Comparison of ENCODE assay signal across 8 cellular contexts in the genomic region with DNA sequence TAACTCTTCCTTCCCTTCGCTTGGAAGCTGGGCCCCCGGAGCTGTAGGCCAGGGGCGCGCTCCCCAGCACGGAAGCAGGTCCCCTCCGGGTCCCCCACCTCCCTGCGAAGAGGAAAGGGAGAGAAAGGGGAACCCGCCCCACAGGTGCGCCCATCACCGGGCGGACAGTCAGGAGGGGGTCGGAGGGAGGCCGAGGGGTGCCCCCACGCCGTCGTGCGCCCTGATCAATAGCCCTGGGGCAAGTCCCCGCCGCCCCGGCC.
DNase-seq lines count a peak whose midpoint lies in the region; ATAC-seq and TF ChIP-seq lines count a peak whose summit lies in the region.

No MANE protein-coding gene starts in this region.

- H3K9me3 Mint-ChIP-seq in central memory CD8-positive, alpha-beta T cell: no peaks in the 10 kb centered on the region

- H3K27ac Mint-ChIP-seq in central memory CD8-positive, alpha-beta T cell (ENCODE audit: low read depth): no peak overlapping the region

- ATAC-seq in HG03175 (IDR thresholded peaks at IDR 0.05; ENCODE audit: unreplicated experiment): peak; percentile 5
- no peak for ATAC-seq in central memory CD8-positive, alpha-beta T cell (replicated peaks; ENCODE audit: extremely low read depth, poor library complexity, severe bottlenecking)

- H3K36me3 ChIP-seq in muscle layer of duodenum (ENCODE audit: control insufficient read depth in 1 of 2, insufficient read depth in 2 of 2, low read length in 2 of 2): no peaks in the 10 kb centered on the region

- TF ChIP-seq CTCF in AG09309 (IDR thresholded peaks at IDR 0.05; ENCODE audit: control insufficient read depth, insufficient read depth, low read depth, low read length, missing control alignments): no peak

- peak overlapping the region; percentile 16 for H3K27ac ChIP-seq in muscle layer of duodenum (ENCODE audit: low read length)

- H3K4me3 Mint-ChIP-seq in central memory CD8-positive, alpha-beta T cell: peak overlapping the region; percentile 68

- peak overlapping the region; percentile 85 for H3K4me3 ChIP-seq in AG09309 (ENCODE audit: control insufficient read depth, low read depth, low read length)
- peak overlapping the region; percentile 59 to 82 for H3K4me3 ChIP-seq in muscle layer of duodenum (ENCODE audit: low read depth in 1 of 2, low read length in 2 of 2)

- H3K36me3 Mint-ChIP-seq in central memory CD8-positive, alpha-beta T cell (ENCODE audit: insufficient read depth): no peaks in the 10 kb centered on the region

- H3K4me1 ChIP-seq in muscle layer of duodenum (ENCODE audit: control insufficient read depth in 1 of 2, insufficient read depth in 2 of 2, low read length in 2 of 2): peaks cover 4 to 28% of the 10 kb centered on the region in 2 donors

- H3K9me3 ChIP-seq in muscle layer of duodenum (ENCODE audit: control insufficient read depth in 1 of 2, low read length in 2 of 2): no peaks in the 10 kb centered on the region

- DNase-seq in AG09309 (ENCODE audit: low read depth): no peak
- no peak for DNase-seq in central memory CD8-positive, alpha-beta T cell (ENCODE audit: low spot score in 2 of 2)
- no peak for DNase-seq in AG20443 (ENCODE audit: low spot score)
- no peak for DNase-seq in OCI-M1 (lab: John Stamatoyannopoulos, UW)
- no peak for DNase-seq in RPMI8226
- DNase-seq in DMS153 (lab: John Stamatoyannopoulos, UW): no peak

- no peaks in the 10 kb centered on the region for H3K27me3 Mint-ChIP-seq in central memory CD8-positive, alpha-beta T cell

- H3K4me1 Mint-ChIP-seq in central memory CD8-positive, alpha-beta T cell: no peaks in the 10 kb centered on the region

- no peaks in the 10 kb centered on the region for H3K27me3 ChIP-seq in muscle layer of duodenum (ENCODE audit: low read depth, low read length)
